1 cellular context compared by ENCODE assay signal in genomic region chr17:82205720-82206508, GRCh38.
TF ChIP-seq lines count a peak whose summit lies in the region.

No MANE protein-coding gene starts in this region.

TF ChIP-seq in HepG2, 621 proteins besides CTCF, POLR2A, EP300 and RAD21 (continued from another document and continues in another):
- TF ChIP-seq SCMH1 (CRISPR knock-in tag; IDR thresholded peaks at IDR 0.05; ENCODE audit: borderline replicate concordance) (no peak), ZNF616 (CRISPR knock-in tag; IDR thresholded peaks at IDR 0.05; ENCODE audit: low read depth) (no peak), SP2 (CRISPR knock-in tag; IDR thresholded peaks at IDR 0.05) (no peak), CHD4 (IDR thresholded peaks at IDR 0.05; ENCODE audit: borderline replicate concordance, low read length) (no peak), NCOR1 (IDR thresholded peaks at IDR 0.05; ENCODE audit: borderline replicate concordance, low read length) (no peak), ARID5B (CRISPR knock-in tag; IDR thresholded peaks at IDR 0.05) (peak; percentile 60), CREB3 (CRISPR knock-in tag; IDR thresholded peaks at IDR 0.05) (no peak), DMAP1 (CRISPR knock-in tag; IDR thresholded peaks at IDR 0.05) (peak; percentile 57), RBAK (CRISPR knock-in tag; IDR thresholded peaks at IDR 0.05) (0 out of 2 replicates have a peak, but pooled peaks have one; percentile 22), HMGXB3 (CRISPR knock-in tag; IDR thresholded peaks at IDR 0.05; ENCODE audit: borderline replicate concordance) (peak; percentile 73; the same call in 1 of the 2 replicates), KDM6A (CRISPR knock-in tag; IDR thresholded peaks at IDR 0.05; ENCODE audit: low read depth) (no peak), TFDP1 (CRISPR knock-in tag; IDR thresholded peaks at IDR 0.05; ENCODE audit: borderline replicate concordance) (peak; percentile 53; the same call in 1 of the 2 replicates), ZNF660 (CRISPR knock-in tag; IDR thresholded peaks at IDR 0.05; ENCODE audit: borderline replicate concordance, low read depth) (no peak), KAT2B (IDR thresholded peaks at IDR 0.05; ENCODE audit: borderline replicate concordance, low read depth, low read length) (no peak), ZMYM4 (CRISPR knock-in tag; IDR thresholded peaks at IDR 0.05) (no peak), TEF (CRISPR knock-in tag; IDR thresholded peaks at IDR 0.05) (no peak), POGZ (CRISPR knock-in tag; IDR thresholded peaks at IDR 0.05) (no peak), TGIF2 (CRISPR knock-in tag; IDR thresholded peaks at IDR 0.05) (0 out of 2 replicates have a peak, but pooled peaks have one; percentile 69), SAFB2 (CRISPR knock-in tag; IDR thresholded peaks at IDR 0.05; ENCODE audit: borderline replicate concordance, low read depth) (no peak), CERS6 (CRISPR knock-in tag; IDR thresholded peaks at IDR 0.05) (no peak), TSC22D2 (CRISPR knock-in tag; IDR thresholded peaks at IDR 0.05; ENCODE audit: borderline replicate concordance) (peak; percentile 50; the same call in 1 of the 2 replicates), RFX1 (IDR thresholded peaks at IDR 0.05) (no peak), SKI (IDR thresholded peaks at IDR 0.05; ENCODE audit: partially characterized antibody) (no peak), ZNF430 (CRISPR knock-in tag; IDR thresholded peaks at IDR 0.05) (peak; percentile 53; the same call in 1 of the 2 replicates), GATA4 (IDR thresholded peaks at IDR 0.05; ENCODE audit: borderline replicate concordance, low read depth) (no peak), YEATS2 (CRISPR knock-in tag; IDR thresholded peaks at IDR 0.05; ENCODE audit: borderline replicate concordance) (peak; percentile 71; the same call in 1 of the 2 replicates), ZNF160 (CRISPR knock-in tag; IDR thresholded peaks at IDR 0.05) (no peak), CEBPZ (IDR thresholded peaks at IDR 0.05; ENCODE audit: low read length) (no peak), ZNF879 (CRISPR knock-in tag; IDR thresholded peaks at IDR 0.05) (no peak), IRF9 (CRISPR knock-in tag; IDR thresholded peaks at IDR 0.05; ENCODE audit: borderline replicate concordance) (no peak), ZNF441 (CRISPR knock-in tag; IDR thresholded peaks at IDR 0.05; ENCODE audit: borderline replicate concordance) (peak; percentile 66; the same call in 1 of the 2 replicates), SP1 (IDR thresholded peaks at IDR 0.05) (no peak), SP1 (CRISPR knock-in tag; IDR thresholded peaks at IDR 0.05) (no peak), ZNF788 (CRISPR knock-in tag; IDR thresholded peaks at IDR 0.05; ENCODE audit: borderline replicate concordance) (peak; percentile 60; the same call in 1 of the 2 replicates), RBM22 (optimal IDR thresholded peaks at IDR 0.05; ENCODE audit: low read length) (no peak), EHMT2 (IDR thresholded peaks at IDR 0.05; ENCODE audit: borderline replicate concordance, low read depth, low read length) (no peak), SP140L (CRISPR knock-in tag; IDR thresholded peaks at IDR 0.05; ENCODE audit: borderline replicate concordance) (no peak; the same call in 1 of the 2 replicates), GPBP1L1 (CRISPR knock-in tag; IDR thresholded peaks at IDR 0.05) (no peak), CEBPB (IDR thresholded peaks at IDR 0.05; ENCODE audit: borderline replicate concordance, low read depth, low read length) (no peak), PAF1 (CRISPR knock-in tag; IDR thresholded peaks at IDR 0.05) (no peak), BORCS8-MEF2B (CRISPR knock-in tag; IDR thresholded peaks at IDR 0.05) (0 out of 2 replicates have a peak, but pooled peaks have one; percentile 46), LBX2 (CRISPR knock-in tag; IDR thresholded peaks at IDR 0.05; ENCODE audit: borderline replicate concordance) (no peak; the same call in 1 of the 2 replicates), FOSL2 (CRISPR knock-in tag; IDR thresholded peaks at IDR 0.05) (peak; percentile 72), ZNF672 (CRISPR knock-in tag; IDR thresholded peaks at IDR 0.05) (no peak)
